In genomic region chr14:91363776-91364523, GRCh38 we compare ENCODE assay signal across 8 cellular contexts. TPM values are rescaled to one million over a fixed set of nuclear protein-coding genes. Genes with fewer than 3 reads are reported as not detected.
A peak's percentile ranks its signal among the peaks of the same experiment; 100 is the strongest.
DNase-seq lines count a peak whose midpoint lies in the region; ATAC-seq and TF ChIP-seq lines count a peak whose summit lies in the region.

No MANE protein-coding gene starts in this region.

- no peaks in the 10 kb centered on the region for H3K9me3 ChIP-seq in left lung

- DNase-seq in left lung (peak; percentile 80 to 81), kidney tubule cell (ENCODE audit: low spot score) (no peak), NCI-H1694 (lab: John Stamatoyannopoulos, UW) (no peak), cerebellum (ENCODE audit: low spot score) (no peak)
- no peak for DNase-seq in stimulated activated CD4-positive, alpha-beta T cell treated with anti-CD3 and anti-CD28 coated beads, Interleukin-4, amount 100 ng/mL, for 24 hours

- H3K4me2 ChIP-seq in KMS-11 = peak overlapping the region; percentile 60

- H4K20me1 ChIP-seq in KMS-11 (ENCODE audit: insufficient read depth) = no peaks in the 10 kb centered on the region

- H3K4me3 ChIP-seq in KMS-11 (IDR thresholded peaks at IDR 0.05; ENCODE audit: insufficient read depth, low read depth, low read length) = no peak overlapping the region
- no peak overlapping the region for H3K4me3 ChIP-seq in left lung

- peak overlapping the region; percentile 53; the same call in 1 of the 2 replicates for H3K9ac ChIP-seq in KMS-11

- H3K27me3 ChIP-seq in KMS-11 (ENCODE audit: insufficient read depth, low read depth) (no peaks in the 10 kb centered on the region), left lung (no peaks in the 10 kb centered on the region)

- ATAC-seq in GM18519 (IDR thresholded peaks at IDR 0.05; ENCODE audit: low FRiP score, unreplicated experiment) = peak; percentile 45
- peak; percentile 45 for ATAC-seq in GM21576 (IDR thresholded peaks at IDR 0.05; ENCODE audit: unreplicated experiment)
- ATAC-seq in left lung = peak; percentile 4

- peaks cover 71% of the 10 kb centered on the region for H3K79me2 ChIP-seq in KMS-11 (ENCODE audit: insufficient read depth, low read depth)

- H3K36me3 ChIP-seq in KMS-11 (ENCODE audit: insufficient read depth) (no peaks in the 10 kb centered on the region), left lung (no peaks in the 10 kb centered on the region)

- peak overlapping the region; percentile 69 for H3K27ac ChIP-seq in KMS-11
- H3K27ac ChIP-seq in left lung = peak overlapping the region; percentile 7 to 53

- intact Hi-C loops in left lung (cut with DNase I) = no loop called here

- TF ChIP-seq CTCF in KMS-11 (conservative IDR thresholded peaks at IDR 0.05; ENCODE audit: low read depth, low read length) = no peak
- TF ChIP-seq CTCF in left lung (IDR thresholded peaks at IDR 0.05) = no peak

- no peak overlapping the region for H2AFZ ChIP-seq in KMS-11 (ENCODE audit: low read depth)

- H3K4me1 ChIP-seq in KMS-11 (ENCODE audit: low read depth, poor library complexity, severe bottlenecking) = peaks cover 78% of the 10 kb centered on the region
- peaks cover 15 to 94% of the 10 kb centered on the region in 2 donors for H3K4me1 ChIP-seq in left lung

RNA-seq across cellular contexts. Expression of gene CCDC88C, which starts 53.7 kb away (rescaled TPM):
- total RNA-seq in left lung (10 to 100 TPM; 31.5 to 41.8 TPM), cerebellum (39.0 TPM)

Comparison
In these comparisons a context has a peak if more than half of its experiments do, and no peak if none do; other contexts are left out.
1. DNase-seq: peak in left lung (2 of 2); none in kidney tubule cell (single experiment), NCI-H1694 (single experiment), cerebellum (single experiment) and stimulated activated CD4-positive, alpha-beta T cell treated with anti-CD3 and anti-CD28 coated beads, Interleukin-4, amount 100 ng/mL, for 24 hours (single experiment).
2. Peak in every context shown above with its lines, with median percentiles within 50 percentile points of each other: ATAC-seq.